Comparison of ENCODE assay signal across 8 cellular contexts in genomic region chr3:150114873-150115570, GRCh38.
DNase-seq lines count a peak whose midpoint lies in the region; ATAC-seq and TF ChIP-seq lines count a peak whose summit lies in the region.

No MANE protein-coding gene starts in this region.

- peak; percentile 80 for ATAC-seq in GM21381 (IDR thresholded peaks at IDR 0.05; ENCODE audit: unreplicated experiment)
- peak; percentile 96 for ATAC-seq in HG03342 (IDR thresholded peaks at IDR 0.05; ENCODE audit: unreplicated experiment)

- H3K4me3 ChIP-seq in GM12864 (ENCODE audit: low read depth, low read length) (no peak overlapping the region), epithelial cell of esophagus (ENCODE audit: low read length) (no peak overlapping the region)

- TF ChIP-seq CTCF in GM12864 (IDR thresholded peaks at IDR 0.05; ENCODE audit: low read depth, low read length, missing control alignments): no peak
- no peak for TF ChIP-seq CTCF in epithelial cell of esophagus (IDR thresholded peaks at IDR 0.05; ENCODE audit: insufficient read depth, low read depth, low read length, missing control alignments)

- DNase-seq in GM12864 (ENCODE audit: low read depth) (peak; percentile 31), epithelial cell of esophagus (ENCODE audit: low read depth) (peak; percentile 54), anterior cingulate cortex (lab: John Stamatoyannopoulos, UW) (no peak), ureter (ENCODE audit: low spot score) (no peak), NCI-H187 treated with DMSO at 0.1 percent for 48 hours (lab: John Stamatoyannopoulos, UW) (no peak)
- no peak for DNase-seq in activated naive CD4-positive, alpha-beta T cell (lab: John Stamatoyannopoulos, UW)

Comparison
In these comparisons a context has a peak if more than half of its experiments do, and no peak if none do; other contexts are left out.
1. DNase-seq: peak in GM12864 (single experiment) and epithelial cell of esophagus (single experiment); none in anterior cingulate cortex (0 of 58), ureter (single experiment), activated naive CD4-positive, alpha-beta T cell (0 of 4) and NCI-H187 treated with DMSO at 0.1 percent for 48 hours (single experiment).